ENCODE assay signal across 8 cellular contexts in the genomic region with DNA sequence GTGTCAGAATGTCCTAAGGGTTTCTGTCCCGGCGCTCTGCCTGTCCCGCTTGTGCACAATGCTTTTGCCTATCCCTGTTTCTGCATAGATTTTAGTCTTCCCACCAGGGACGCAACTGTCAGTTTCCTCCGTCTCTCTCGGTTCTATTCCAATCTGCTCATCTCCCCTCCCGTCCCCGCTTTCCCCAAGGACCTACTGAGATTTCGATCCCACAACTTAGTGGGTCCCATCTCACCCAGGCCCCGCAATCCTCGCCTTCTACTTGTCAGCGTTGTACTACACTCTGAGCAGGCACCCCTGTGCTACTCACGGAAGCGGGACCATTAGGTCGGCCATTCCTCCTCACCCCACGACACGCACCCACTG. TPM values are rescaled to one million over a fixed set of nuclear protein-coding genes. Genes with fewer than 3 reads are reported as not detected.
DNase-seq lines count a peak whose midpoint lies in the region; ATAC-seq and TF ChIP-seq lines count a peak whose summit lies in the region.

No MANE protein-coding gene starts in this region.

- peaks cover 11% of the 10 kb centered on the region for H3K27me3 Mint-ChIP-seq in glutamatergic neuron (ENCODE audit: unreplicated experiment)

- peaks cover 14 to 36% (median 28%) of the 10 kb centered on the region in 3 donors for H3K4me1 ChIP-seq in skeletal muscle tissue (ENCODE audit: control insufficient read depth in 3 of 3, insufficient read depth in 3 of 3, low read length in 3 of 3)

- ATAC-seq in GM18861 (IDR thresholded peaks at IDR 0.05; ENCODE audit: unreplicated experiment), result peak; percentile 17
- peak; percentile 55 for ATAC-seq in HG02588 (IDR thresholded peaks at IDR 0.05; ENCODE audit: unreplicated experiment)
- ATAC-seq in SK-N-SH treated with all-trans-retinoic acid at 6 μM for 48 hours, result peak; percentile 59
- ATAC-seq in HG03439 (IDR thresholded peaks at IDR 0.05; ENCODE audit: unreplicated experiment), result no peak
- no peak for ATAC-seq in GM21786 (IDR thresholded peaks at IDR 0.05; ENCODE audit: unreplicated experiment)

- H3K27ac Mint-ChIP-seq in glutamatergic neuron (ENCODE audit: unreplicated experiment), result peak overlapping the region; percentile 100

- H3K9me3 ChIP-seq in skeletal muscle tissue (ENCODE audit: control insufficient read depth in 3 of 3, low read length in 3 of 3), result no peaks in the 10 kb centered on the region

- no peak for TF ChIP-seq CTCF in glutamatergic neuron (IDR thresholded peaks at IDR 0.05; ENCODE audit: partially characterized antibody, unreplicated experiment)

- H3K36me3 Mint-ChIP-seq in glutamatergic neuron (ENCODE audit: unreplicated experiment), result peaks cover 10% of the 10 kb centered on the region

- peaks cover 24 to 39% (median 36%) of the 10 kb centered on the region in 3 donors for H3K36me3 ChIP-seq in skeletal muscle tissue (ENCODE audit: control insufficient read depth in 3 of 3, insufficient read depth in 3 of 3, low read length in 3 of 3)

- H3K4me1 Mint-ChIP-seq in glutamatergic neuron (ENCODE audit: low read depth, unreplicated experiment), result peaks cover 8% of the 10 kb centered on the region

- H3K4me3 ChIP-seq in skeletal muscle tissue (ENCODE audit: low read length in 3 of 3), result peak overlapping the region; percentile 82 to 96 (median 91)

- H3K9me3 Mint-ChIP-seq in glutamatergic neuron (ENCODE audit: unreplicated experiment), result peaks cover 14% of the 10 kb centered on the region

- DNase-seq in glutamatergic neuron (no peak), SIG-M5 treated with dmso at 0.1 percent for 504 hours (lab: John Stamatoyannopoulos, UW; ENCODE audit: unreplicated experiment) (no peak)

- H3K27me3 ChIP-seq in skeletal muscle tissue (ENCODE audit: control insufficient read depth in 3 of 3, insufficient read depth in 3 of 3, low read length in 3 of 3), result no peaks in the 10 kb centered on the region

- peak overlapping the region; percentile 97 for H3K4me3 Mint-ChIP-seq in glutamatergic neuron (ENCODE audit: unreplicated experiment)

- peak overlapping the region; percentile 97 for H3K27ac ChIP-seq in skeletal muscle tissue (ENCODE audit: low read depth, low read length)

- H3K9ac ChIP-seq in skeletal muscle tissue (ENCODE audit: low read depth in 1 of 3, low read length in 3 of 3), result peak overlapping the region; percentile 98 to 99 (median 98)

TF ChIP-seq in SK-N-SH treated with all-trans-retinoic acid at 6 μM for 48 hours, 23 proteins besides CTCF, POLR2A, EP300 and RAD21:
- TF ChIP-seq, protein P1, sequence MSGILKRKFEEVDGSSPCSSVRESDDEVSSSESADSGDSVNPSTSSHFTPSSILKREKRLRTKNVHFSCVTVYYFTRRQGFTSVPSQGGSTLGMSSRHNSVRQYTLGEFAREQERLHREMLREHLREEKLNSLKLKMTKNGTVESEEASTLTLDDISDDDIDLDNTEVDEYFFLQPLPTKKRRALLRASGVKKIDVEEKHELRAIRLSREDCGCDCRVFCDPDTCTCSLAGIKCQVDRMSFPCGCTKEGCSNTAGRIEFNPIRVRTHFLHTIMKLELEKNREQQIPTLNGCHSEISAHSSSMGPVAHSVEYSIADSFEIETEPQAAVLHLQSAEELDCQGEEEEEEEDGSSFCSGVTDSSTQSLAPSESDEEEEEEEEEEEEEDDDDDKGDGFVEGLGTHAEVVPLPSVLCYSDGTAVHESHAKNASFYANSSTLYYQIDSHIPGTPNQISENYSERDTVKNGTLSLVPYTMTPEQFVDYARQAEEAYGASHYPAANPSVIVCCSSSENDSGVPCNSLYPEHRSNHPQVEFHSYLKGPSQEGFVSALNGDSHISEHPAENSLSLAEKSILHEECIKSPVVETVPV (CRISPR knock-in tag; IDR thresholded peaks at IDR 0.05), result peak; percentile 47; the same call in 1 of the 2 replicates
- TF ChIP-seq ESRRG (CRISPR knock-in tag; IDR thresholded peaks at IDR 0.05), result no peak
- TF ChIP-seq ISL1 (CRISPR knock-in tag; IDR thresholded peaks at IDR 0.05), result no peak
- TF ChIP-seq ZNF8 (CRISPR knock-in tag; IDR thresholded peaks at IDR 0.05), result no peak
- TF ChIP-seq TCF4 (CRISPR knock-in tag; IDR thresholded peaks at IDR 0.05; ENCODE audit: borderline replicate concordance), result no peak

RNA-seq across cellular contexts. Expression of a gene that starts 0.5 kb away (rescaled TPM):
- 74.0 TPM for total RNA-seq in glutamatergic neuron (ENCODE audit: unreplicated experiment)
- 31.3 TPM for total RNA-seq in skeletal muscle tissue

RNA-seq across cellular contexts. Expression of a gene that starts 6.0 kb away (rescaled TPM):
- total RNA-seq in glutamatergic neuron (ENCODE audit: unreplicated experiment), result 8.1 TPM
- total RNA-seq in skeletal muscle tissue, result 6.8 TPM

RNA-seq across cellular contexts. Expression of a gene that starts 40.1 kb away (rescaled TPM):
- total RNA-seq in glutamatergic neuron (ENCODE audit: unreplicated experiment), result 0.66 TPM
- 0.52 TPM for total RNA-seq in skeletal muscle tissue

RNA-seq across cellular contexts. Expression of a gene that starts 53.5 kb away (rescaled TPM):
- total RNA-seq in glutamatergic neuron (ENCODE audit: unreplicated experiment), result 18.7 TPM
- 8.9 TPM for total RNA-seq in skeletal muscle tissue

RNA-seq across cellular contexts. Expression of a gene that starts 57.8 kb away (rescaled TPM):
- total RNA-seq in glutamatergic neuron (ENCODE audit: unreplicated experiment), result 19.9 TPM
- 39.7 TPM for total RNA-seq in skeletal muscle tissue

Comparison
In these comparisons a context has a peak if more than half of its experiments do, and no peak if none do; other contexts are left out.
1. ATAC-seq: peak in GM18861 (single experiment), HG02588 (single experiment) and SK-N-SH treated with all-trans-retinoic acid at 6 μM for 48 hours (single experiment); none in HG03439 (single experiment) and GM21786 (single experiment).